8 cellular contexts compared by ENCODE assay signal in genomic region chr19:47232422-47233211, GRCh38.
DNase-seq lines count a peak whose midpoint lies in the region; ATAC-seq lines count a peak whose summit lies in the region.

No MANE protein-coding gene starts in this region.

- H3K27me3 Mint-ChIP-seq in memory B cell, result no peaks in the 10 kb centered on the region

- no peaks in the 10 kb centered on the region for H3K9me3 Mint-ChIP-seq in memory B cell

- no peaks in the 10 kb centered on the region for H3K36me3 Mint-ChIP-seq in memory B cell

- DNase-seq in DMS53 treated with DMSO at 0.1 percent for 48 hours (lab: John Stamatoyannopoulos, UW; ENCODE audit: unreplicated experiment) (peak; percentile 30), KBM-7 (peak; percentile 78), amniotic epithelial cell (ENCODE audit: low read depth) (peak; percentile 63), memory B cell (ENCODE audit: low spot score in 2 of 2) (no peak), retina (no peak)

- in situ Hi-C loops in KBM-7 (cut with MboI; ENCODE audit: low pct_unique_long_range_greater_than_20kb, low sequenced_read_pairs), result no loop called here

- peak overlapping the region; percentile 24 for H3K27ac Mint-ChIP-seq in memory B cell

- ATAC-seq in memory B cell (ENCODE audit: low read depth), result no peak
- no peak for ATAC-seq in HG03025 (IDR thresholded peaks at IDR 0.05; ENCODE audit: low FRiP score, unreplicated experiment)
- no peak for ATAC-seq in GM21737 (IDR thresholded peaks at IDR 0.05; ENCODE audit: unreplicated experiment)
- ATAC-seq in HG03039 (IDR thresholded peaks at IDR 0.05; ENCODE audit: unreplicated experiment), result no peak

- peaks cover 14% of the 10 kb centered on the region for H3K4me1 Mint-ChIP-seq in memory B cell

- peak overlapping the region; percentile 44 for H3K4me3 Mint-ChIP-seq in memory B cell

Comparison
In these comparisons a context has a peak if more than half of its experiments do, and no peak if none do; other contexts are left out.
1. DNase-seq: peak in DMS53 treated with DMSO at 0.1 percent for 48 hours (single experiment), KBM-7 (single experiment) and amniotic epithelial cell (single experiment); none in memory B cell (0 of 2) and retina (single experiment).